ENCODE assay signal across 24 cellular contexts in the genomic region with DNA sequence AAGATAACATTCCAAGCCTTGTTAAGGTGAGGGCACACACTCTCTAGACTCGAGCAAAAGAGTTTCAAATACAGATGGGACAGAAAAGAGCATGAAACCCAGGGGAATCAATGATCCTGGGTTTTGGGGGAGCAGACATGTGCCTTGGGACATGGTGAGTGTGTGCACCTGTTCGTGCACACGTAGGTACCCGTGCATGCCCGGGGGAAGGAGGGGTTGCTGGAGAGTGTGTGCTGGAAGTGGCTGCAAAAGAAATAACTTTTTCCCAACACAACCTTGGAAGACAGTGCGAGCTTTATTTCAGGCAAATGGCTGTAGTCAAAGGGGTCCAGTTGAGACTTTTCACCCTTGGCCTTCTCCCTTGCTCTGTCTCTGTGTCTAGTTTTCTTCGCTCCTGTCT.
DNase-seq lines count a peak whose midpoint lies in the region; ATAC-seq and TF ChIP-seq lines count a peak whose summit lies in the region.
"Had no signal": no experiment of that assay in that cellular context is flagged by ENCODE, and none has a peak within 500 bp of the region (broad histone marks: within the 10 kb centered on the region; RNA-seq: fewer than 3 reads in every experiment).

No MANE protein-coding gene starts in this region.

- TF ChIP-seq EP300 in sigmoid colon (IDR thresholded peaks at IDR 0.05), result no peak

- no peak overlapping the region for H3K27ac Mint-ChIP-seq in glutamatergic neuron (ENCODE audit: unreplicated experiment)
- H3K27ac Mint-ChIP-seq: CD14-positive monocyte had no signal

- H3K27me3 ChIP-seq in RWPE2 (ENCODE audit: insufficient read depth, poor library complexity, severe bottlenecking) (peaks cover 36% of the 10 kb centered on the region), sigmoid colon (peaks cover 0 to 3% (median 0%) of the 10 kb centered on the region in 3 donors)
- H3K27me3 ChIP-seq: BE2C, BLaER1 had no signal

- no peaks in the 10 kb centered on the region for H3K9me3 ChIP-seq in RWPE2 (ENCODE audit: severe bottlenecking)
- H3K9me3 ChIP-seq in sigmoid colon, result no peaks in the 10 kb centered on the region
- H3K9me3 ChIP-seq: BE2C, BLaER1 had no signal

- TF ChIP-seq POLR2A in sigmoid colon (IDR thresholded peaks at IDR 0.05), result no peak

- 68 to 88% methylated on average over 7 of the region's 7 CpGs for WGBS in sigmoid colon, 2 donors

- no peaks in the 10 kb centered on the region for H3K36me3 Mint-ChIP-seq in glutamatergic neuron (ENCODE audit: unreplicated experiment)
- H3K36me3 Mint-ChIP-seq: CD14-positive monocyte; CD4-positive, alpha-beta memory T cell; CD4-positive, CD25-positive, alpha-beta regulatory T cell; CD8-positive, alpha-beta memory T cell had no signal

- H3K4me3 Mint-ChIP-seq in glutamatergic neuron (ENCODE audit: unreplicated experiment), result peak overlapping the region; percentile 55
- H3K4me3 Mint-ChIP-seq: CD14-positive monocyte; CD4-positive, alpha-beta memory T cell; CD4-positive, CD25-positive, alpha-beta regulatory T cell; CD8-positive, alpha-beta memory T cell had no signal

- peak; percentile 15 for DNase-seq in RWPE2 (ENCODE audit: low spot score)
- DNase-seq in glutamatergic neuron, result peak; percentile 0
- peak; percentile 4 for DNase-seq in sigmoid colon
- no peak for DNase-seq in NCI-H748 treated with DMSO at 0.1 percent for 48 hours (lab: John Stamatoyannopoulos, UW)
- DNase-seq in NCI-H510A treated with DMSO at 0.1 percent for 48 hours (lab: John Stamatoyannopoulos, UW), result no peak
- no peak for DNase-seq in GOT3 (lab: John Stamatoyannopoulos, UW)
- DNase-seq: 8988T; ACHN; BE2C; C1 segment of cervical spinal cord; CD4-positive, alpha-beta memory T cell; CD4-positive, CD25-positive, alpha-beta regulatory T cell; CD8-positive, alpha-beta memory T cell; COR-L47; DMS 273 treated with DMSO at 0.1 percent for 48 hours; DMS153; DMS53; DMS79; DND-41; EL; GDM1 had no signal

- peaks cover 8% of the 10 kb centered on the region for H3K27me3 Mint-ChIP-seq in glutamatergic neuron (ENCODE audit: unreplicated experiment)
- H3K27me3 Mint-ChIP-seq: CD4-positive, CD25-positive, alpha-beta regulatory T cell had no signal

- H3K27ac ChIP-seq in RWPE2 (ENCODE audit: poor library complexity, severe bottlenecking) (no peak overlapping the region), sigmoid colon (no peak overlapping the region)
- H3K27ac ChIP-seq: BLaER1 had no signal

- ATAC-seq in RWPE2 (ENCODE audit: low read depth), result no peak
- ATAC-seq: GM12878 had no signal

- no peaks in the 10 kb centered on the region for H3K36me3 ChIP-seq in RWPE2 (ENCODE audit: low read depth)
- H3K36me3 ChIP-seq in sigmoid colon, result no peaks in the 10 kb centered on the region
- H3K36me3 ChIP-seq: BE2C, BLaER1 had no signal

- TF ChIP-seq CTCF in RWPE2 (IDR thresholded peaks at IDR 0.05; ENCODE audit: poor library complexity, severe bottlenecking) (no peak), glutamatergic neuron (IDR thresholded peaks at IDR 0.05; ENCODE audit: partially characterized antibody, unreplicated experiment) (no peak), sigmoid colon (IDR thresholded peaks at IDR 0.05) (no peak)

- H3K4me3 ChIP-seq in RWPE2 (ENCODE audit: severe bottlenecking), result no peak overlapping the region
- no peak overlapping the region for H3K4me3 ChIP-seq in sigmoid colon
- H3K4me3 ChIP-seq: BLaER1, GM12878 had no signal

- intact Hi-C loops in sigmoid colon (cut with DNase I), result no loop called here

- peaks cover 22% of the 10 kb centered on the region for H3K4me1 Mint-ChIP-seq in glutamatergic neuron (ENCODE audit: low read depth, unreplicated experiment)

- peaks cover 4% of the 10 kb centered on the region for H3K9me3 Mint-ChIP-seq in glutamatergic neuron (ENCODE audit: unreplicated experiment)
- H3K9me3 Mint-ChIP-seq: CD14-positive monocyte; CD4-positive, alpha-beta memory T cell; CD8-positive, alpha-beta memory T cell had no signal

- no peaks in the 10 kb centered on the region for H3K4me1 ChIP-seq in RWPE2 (ENCODE audit: insufficient read depth, poor library complexity, severe bottlenecking)
- no peaks in the 10 kb centered on the region for H3K4me1 ChIP-seq in sigmoid colon
- H3K4me1 ChIP-seq: BE2C had no signal

Comparison
In these comparisons a context has a peak if more than half of its experiments do, and no peak if none do; other contexts are left out.
1. DNase-seq: peak in RWPE2 (single experiment), glutamatergic neuron (single experiment) and sigmoid colon (single experiment); none in NCI-H748 treated with DMSO at 0.1 percent for 48 hours (single experiment), NCI-H510A treated with DMSO at 0.1 percent for 48 hours (single experiment) and GOT3 (single experiment).